ENCODE assay signal across 28 cellular contexts in the genomic region with DNA sequence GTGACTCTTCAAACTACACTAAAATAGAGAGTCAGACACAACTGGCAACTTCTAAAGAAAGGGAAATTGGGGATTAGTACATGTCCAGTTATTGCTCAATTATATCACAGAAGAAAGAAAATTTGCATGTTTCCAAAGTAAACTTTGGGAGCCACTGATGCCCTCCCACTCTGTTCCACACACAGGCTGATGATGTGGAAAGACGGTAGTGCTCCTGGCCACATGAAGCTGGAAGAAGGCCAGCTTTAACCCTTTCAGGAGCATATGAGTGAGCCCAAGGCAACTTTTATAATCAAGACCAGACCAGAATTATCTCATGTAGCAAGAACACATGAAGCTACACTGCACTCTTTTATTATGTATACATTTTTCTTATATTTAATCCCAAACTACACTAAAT.
DNase-seq lines count a peak whose midpoint lies in the region; FAIRE-seq and TF ChIP-seq lines count a peak whose summit lies in the region.
"Had no signal": no experiment of that assay in that cellular context is flagged by ENCODE, and none has a peak within 500 bp of the region (broad histone marks: within the 10 kb centered on the region; RNA-seq: fewer than 3 reads in every experiment).

No MANE protein-coding gene starts in this region.

- H3K18ac ChIP-seq in mesenchymal stem cell (ENCODE audit: low read depth in 1 of 2, low read length in 2 of 2), result no peak overlapping the region

- 42% methylated on average over 1 of the region's 1 CpG for WGBS in mesenchymal stem cell

- TF ChIP-seq CTCF in bronchial epithelial cell (IDR thresholded peaks at IDR 0.05; ENCODE audit: insufficient read depth, low read length, severe bottlenecking) (no peak), endothelial cell (IDR thresholded peaks at IDR 0.05; ENCODE audit: unreplicated experiment) (no peak)

- H2AFZ ChIP-seq in mesenchymal stem cell (ENCODE audit: low read depth, low read length), result no peak overlapping the region

- H3K36me3 Mint-ChIP-seq in endothelial cell (ENCODE audit: low read depth, unreplicated experiment), result no peaks in the 10 kb centered on the region
- H3K36me3 Mint-ChIP-seq: naive B cell; stimulated activated naive B cell treated with anti-CD40 and anti-IgM and Interleukin-4, amounts not matched to agents 10 μg/mL and 1 μg/mL and 100 μg/mL, for 72 hours had no signal

- H3K4me3 ChIP-seq in HAP-1 (no peak overlapping the region), bronchial epithelial cell (ENCODE audit: low read depth, low read length) (no peak overlapping the region), mesenchymal stem cell (ENCODE audit: insufficient read depth in 1 of 2, low read depth in 1 of 2, low read length in 2 of 2) (no peak overlapping the region)
- H3K4me3 ChIP-seq: BLaER1 treated with 17β-estradiol and CSF1 and Interleukin-3, amounts not matched to agents 10 nM and 100 nM; Peyer's patch; smooth muscle cell; testis; vagina had no signal

- H2BK15ac ChIP-seq in mesenchymal stem cell (ENCODE audit: low read depth, poor library complexity, severe bottlenecking), result no peak overlapping the region

- peak; percentile 34 to 57 for DNase-seq in HAP-1 (ENCODE audit: low spot score in 2 of 2)
- peak; percentile 53 for DNase-seq in NCI-H526 treated with DMSO at 0.1 percent for 48 hours (lab: John Stamatoyannopoulos, UW)
- peak; percentile 31 for DNase-seq in bronchial epithelial cell (ENCODE audit: low read depth)
- DNase-seq in mesenchymal stem cell, result peak; percentile 19
- no peak for DNase-seq in SKM-1 (lab: John Stamatoyannopoulos, UW; ENCODE audit: unreplicated experiment)
- DNase-seq in endothelial cell (ENCODE audit: low spot score), result no peak
- DNase-seq in GM12892 (ENCODE audit: insufficient read length), result no peak
- DNase-seq in RKO (ENCODE audit: low spot score), result no peak
- DNase-seq: activated CD4-positive, alpha-beta T cell treated with anti-CD3 and anti-CD28 coated beads, Interleukin-2, amount 10 ng/mL, durations not matched to agents 24 days and 14 days; activated naive CD4-positive, alpha-beta T cell; activated T-cell treated with anti-CD3 and anti-CD28 coated beads, Interleukin-2, amount 50 U/mL, for 4 hours; amygdala; caudate nucleus; foreskin fibroblast; left cardiac atrium; mesendoderm; naive B cell; NCI-H2107; NCI-H446 treated with DMSO at 0.1 percent for 48 hours; Peyer's patch; stimulated activated CD4-positive, alpha-beta T cell treated with anti-CD3 and anti-CD28 coated beads, Interleukin-4, amount 100 ng/mL, for 1 hour; stimulated activated naive B cell treated with anti-CD40 and anti-IgM and Interleukin-4, amounts not matched to agents 10 μg/mL and 1 μg/mL and 100 μg/mL, for 72 hours; testis; WERI-Rb-1 had no signal

- no peak overlapping the region for H3K9ac ChIP-seq in mesenchymal stem cell (ENCODE audit: low read length)
- H3K9ac ChIP-seq: BLaER1 treated with 17β-estradiol and CSF1 and Interleukin-3, amounts not matched to agents 10 nM and 100 nM had no signal

- no peak overlapping the region for H3K4me3 Mint-ChIP-seq in endothelial cell (ENCODE audit: unreplicated experiment)
- H3K4me3 Mint-ChIP-seq: activated CD4-positive, alpha-beta T cell treated with anti-CD3 and anti-CD28 coated beads, Interleukin-2, amount 10 ng/mL, durations not matched to agents 24 days and 14 days; activated T-cell treated with anti-CD3 and anti-CD28 coated beads, Interleukin-2, amount 50 U/mL, for 4 hours; naive B cell; stimulated activated naive B cell treated with anti-CD40 and anti-IgM and Interleukin-4, amounts not matched to agents 10 μg/mL and 1 μg/mL and 100 μg/mL, for 72 hours had no signal

- H4K8ac ChIP-seq in mesenchymal stem cell (ENCODE audit: low read length), result no peak overlapping the region

- H3K4me1 Mint-ChIP-seq in endothelial cell (ENCODE audit: unreplicated experiment), result no peaks in the 10 kb centered on the region
- H3K4me1 Mint-ChIP-seq: naive B cell; stimulated activated naive B cell treated with anti-CD40 and anti-IgM and Interleukin-4, amounts not matched to agents 10 μg/mL and 1 μg/mL and 100 μg/mL, for 72 hours had no signal

- no peak overlapping the region for H2AK5ac ChIP-seq in mesenchymal stem cell (ENCODE audit: low read length, severe bottlenecking)

- H3K4ac ChIP-seq in mesenchymal stem cell (ENCODE audit: low read depth in 1 of 2, low read length in 2 of 2), result no peak overlapping the region

- H3K27ac ChIP-seq in mesenchymal stem cell (ENCODE audit: low read length, poor library complexity, severe bottlenecking), result no peak overlapping the region
- H3K27ac ChIP-seq: BLaER1 treated with 17β-estradiol and CSF1 and Interleukin-3, amounts not matched to agents 10 nM and 100 nM; Peyer's patch; testis; vagina; WERI-Rb-1 had no signal

- H2BK12ac ChIP-seq in mesenchymal stem cell (ENCODE audit: low read length in 2 of 2), result no peak overlapping the region

- no peak overlapping the region for H2BK120ac ChIP-seq in mesenchymal stem cell (ENCODE audit: low read depth, low read length)

- no peaks in the 10 kb centered on the region for H3K9me3 Mint-ChIP-seq in endothelial cell (ENCODE audit: unreplicated experiment)
- H3K9me3 Mint-ChIP-seq: activated CD4-positive, alpha-beta T cell treated with anti-CD3 and anti-CD28 coated beads, Interleukin-2, amount 10 ng/mL, durations not matched to agents 24 days and 14 days; activated T-cell treated with anti-CD3 and anti-CD28 coated beads, Interleukin-2, amount 50 U/mL, for 4 hours; naive B cell; stimulated activated naive B cell treated with anti-CD40 and anti-IgM and Interleukin-4, amounts not matched to agents 10 μg/mL and 1 μg/mL and 100 μg/mL, for 72 hours had no signal

- no peak overlapping the region for H3K23ac ChIP-seq in mesenchymal stem cell (ENCODE audit: low read length in 2 of 2)

- H3K27ac Mint-ChIP-seq in endothelial cell (ENCODE audit: unreplicated experiment), result no peak overlapping the region
- H3K27ac Mint-ChIP-seq: activated CD4-positive, alpha-beta T cell treated with anti-CD3 and anti-CD28 coated beads, Interleukin-2, amount 10 ng/mL, durations not matched to agents 24 days and 14 days; naive B cell; stimulated activated naive B cell treated with anti-CD40 and anti-IgM and Interleukin-4, amounts not matched to agents 10 μg/mL and 1 μg/mL and 100 μg/mL, for 72 hours had no signal

- H3K27me3 ChIP-seq in HAP-1 (ENCODE audit: low read depth) (no peaks in the 10 kb centered on the region), bronchial epithelial cell (ENCODE audit: control insufficient read depth, insufficient read depth, low read length) (no peaks in the 10 kb centered on the region), mesenchymal stem cell (ENCODE audit: control insufficient read depth in 1 of 2, insufficient read depth in 1 of 2, low read length in 2 of 2) (no peaks in the 10 kb centered on the region)
- H3K27me3 ChIP-seq: BLaER1 treated with 17β-estradiol and CSF1 and Interleukin-3, amounts not matched to agents 10 nM and 100 nM; Peyer's patch; testis; vagina had no signal

- FAIRE-seq in bronchial epithelial cell (lab: Jason Lieb, UNC), result no peak
- FAIRE-seq in GM12892 (lab: Jason Lieb, UNC), result no peak
- FAIRE-seq: endometrium had no signal

- no peak overlapping the region for H3K14ac ChIP-seq in mesenchymal stem cell (ENCODE audit: low read length in 2 of 2)

- H3K4me2 ChIP-seq in mesenchymal stem cell (ENCODE audit: low read length, poor library complexity, severe bottlenecking), result no peak overlapping the region
- H3K4me2 ChIP-seq: smooth muscle cell had no signal

- in situ Hi-C loops in HAP-1 (cut with MboI; ENCODE audit: low sequenced_read_pairs), result no loop called here

- H3K4me1 ChIP-seq in HAP-1 (peaks cover 31% of the 10 kb centered on the region), mesenchymal stem cell (ENCODE audit: control insufficient read depth, insufficient read depth, low read depth, low read length) (no peaks in the 10 kb centered on the region)
- H3K4me1 ChIP-seq: Peyer's patch, testis, vagina had no signal

- no peak for TF ChIP-seq POLR2A in GM12892 (IDR thresholded peaks at IDR 0.05; ENCODE audit: low read depth, low read length)

- H3K36me3 ChIP-seq in HAP-1 (replicated peaks) (no peaks in the 10 kb centered on the region), bronchial epithelial cell (ENCODE audit: control insufficient read depth, insufficient read depth, low read length) (no peaks in the 10 kb centered on the region), mesenchymal stem cell (ENCODE audit: control insufficient read depth in 1 of 2, insufficient read depth in 2 of 2, low read depth in 1 of 2, low read length in 2 of 2) (no peaks in the 10 kb centered on the region)
- H3K36me3 ChIP-seq: BLaER1 treated with 17β-estradiol and CSF1 and Interleukin-3, amounts not matched to agents 10 nM and 100 nM; Peyer's patch; vagina; WERI-Rb-1 had no signal

- no peak overlapping the region for H2BK5ac ChIP-seq in mesenchymal stem cell (ENCODE audit: low read depth, low read length, poor library complexity, severe bottlenecking)

- H3K9me3 ChIP-seq in HAP-1 (no peaks in the 10 kb centered on the region), mesenchymal stem cell (ENCODE audit: control insufficient read depth, low read length) (no peaks in the 10 kb centered on the region)
- H3K9me3 ChIP-seq: BLaER1 treated with 17β-estradiol and CSF1 and Interleukin-3, amounts not matched to agents 10 nM and 100 nM; Peyer's patch; testis; vagina had no signal

- H3K79me1 ChIP-seq in mesenchymal stem cell (replicated peaks; ENCODE audit: low read length, poor library complexity, severe bottlenecking), result no peaks in the 10 kb centered on the region

- peaks cover 2% of the 10 kb centered on the region for H3K27me3 Mint-ChIP-seq in endothelial cell (ENCODE audit: unreplicated experiment)
- H3K27me3 Mint-ChIP-seq: activated CD4-positive, alpha-beta T cell treated with anti-CD3 and anti-CD28 coated beads, Interleukin-2, amount 10 ng/mL, durations not matched to agents 24 days and 14 days; naive B cell; stimulated activated naive B cell treated with anti-CD40 and anti-IgM and Interleukin-4, amounts not matched to agents 10 μg/mL and 1 μg/mL and 100 μg/mL, for 72 hours had no signal

- no peak overlapping the region for H4K91ac ChIP-seq in mesenchymal stem cell (ENCODE audit: low read length)

Comparison
In these comparisons a context has a peak if more than half of its experiments do, and no peak if none do; other contexts are left out.
1. DNase-seq: peak in HAP-1 (2 of 2), NCI-H526 treated with DMSO at 0.1 percent for 48 hours (single experiment), bronchial epithelial cell (single experiment) and mesenchymal stem cell (single experiment); none in SKM-1 (single experiment), endothelial cell (single experiment), GM12892 (single experiment) and RKO (single experiment).